ENCODE assay signal across 8 cellular contexts in genomic region chr2:71129114-71129890, GRCh38. TPM values are rescaled to one million over a fixed set of nuclear protein-coding genes. Genes with fewer than 3 reads are reported as not detected.
A peak's percentile ranks its signal among the peaks of the same experiment; 100 is the strongest.
DNase-seq lines count a peak whose midpoint lies in the region; ATAC-seq and TF ChIP-seq lines count a peak whose summit lies in the region.

No MANE protein-coding gene starts in this region.

- peak overlapping the region; percentile 98 for H3K27ac ChIP-seq in 22Rv1
- peak overlapping the region; percentile 84 for H3K27ac ChIP-seq in vagina

- H3K27me3 ChIP-seq in vagina = no peaks in the 10 kb centered on the region

- peaks cover 0 to 4% of the 10 kb centered on the region in 2 donors for H3K36me3 ChIP-seq in vagina

- no peak for TF ChIP-seq POLR2A in vagina (IDR thresholded peaks at IDR 0.05)

- peak overlapping the region; percentile 86 to 93 for H3K4me3 ChIP-seq in vagina

- intact Hi-C loops in vagina (cut with DNase I) = no loop called here

- peak overlapping the region; percentile 98 for H3K27ac Mint-ChIP-seq in WTC11

- POLR2A ChIA-PET in WTC11 (lab: Charles Lee) = no interaction called here

- ATAC-seq in GM19395 (IDR thresholded peaks at IDR 0.05; ENCODE audit: unreplicated experiment) = peak; percentile 17
- ATAC-seq in WTC11 = no peak
- ATAC-seq in HG03432 (IDR thresholded peaks at IDR 0.05; ENCODE audit: unreplicated experiment) = no peak

- peaks cover 6% of the 10 kb centered on the region for H3K36me3 Mint-ChIP-seq in WTC11

- CTCF ChIA-PET in WTC11 (lab: Charles Lee) = interaction anchor here (0.6 to 2.7 kb wide), 8 partner anchors 26 to 169 kb away, joined by 3 to 15 read pairs (median 4); no protein-coding TSS in a partner anchor

- TF ChIP-seq CTCF in 22Rv1 (IDR thresholded peaks at IDR 0.05) (no peak), WTC11 (IDR thresholded peaks at IDR 0.05) (no peak), vagina (IDR thresholded peaks at IDR 0.05) (no peak)

- no peaks in the 10 kb centered on the region for H3K9me3 ChIP-seq in vagina

- no peaks in the 10 kb centered on the region for H3K27me3 Mint-ChIP-seq in WTC11 (ENCODE audit: low read depth)

- no peak for DNase-seq in WTC11 (ENCODE audit: low spot score)
- DNase-seq in kidney tubule cell (ENCODE audit: low spot score) = peak; percentile 56
- DNase-seq in vagina (ENCODE audit: extremely low spot score in 2 of 2) = no peak
- DNase-seq in H4 (ENCODE audit: low spot score) = no peak
- DNase-seq in T1000 (lab: John Stamatoyannopoulos, UW) = no peak

- H3K4me1 Mint-ChIP-seq in WTC11 = peaks cover 9% of the 10 kb centered on the region

- peaks cover 48% of the 10 kb centered on the region for H3K4me1 ChIP-seq in vagina

- H3K9me3 Mint-ChIP-seq in WTC11 = no peaks in the 10 kb centered on the region

- no peak overlapping the region for H3K4me3 Mint-ChIP-seq in WTC11

TF ChIP-seq in WTC11, 78 proteins besides CTCF, POLR2A, EP300 and RAD21:
- TF ChIP-seq E2F1 (CRISPR knock-in tag; IDR thresholded peaks at IDR 0.05) (no peak), HMGXB4 (CRISPR knock-in tag; IDR thresholded peaks at IDR 0.05) (0 out of 2 replicates have a peak, but pooled peaks have one; percentile 4)

RNA-seq across cellular contexts. Expression of gene MCEE, which starts 0.7 kb away (rescaled TPM):
- total RNA-seq in WTC11 (2021) (17.2 to 19.1 TPM (median 18.7 TPM) in 3 replicates), vagina (12.8 TPM)
- 7.3 and 8.4 TPM in 2 replicates for total RNA-seq in H4 (2014; rRNA removed; shearing (Covaris generic))

RNA-seq across cellular contexts. Expression of gene MPHOSPH10, which starts 1.1 kb away (rescaled TPM):
- total RNA-seq in WTC11 (2021) = 27.8 to 36.6 TPM (median 31.4 TPM) in 3 replicates
- total RNA-seq in vagina = 21.6 TPM
- 21.6 and 27.7 TPM in 2 replicates for total RNA-seq in H4 (2014; rRNA removed; shearing (Covaris generic))
